In genomic region chr11:125274774-125275173, GRCh38 we compare ENCODE assay signal across 29 cellular contexts.
"Had no signal": no experiment of that assay in that cellular context is flagged by ENCODE, and none has a peak within 500 bp of the region (broad histone marks: within the 10 kb centered on the region; RNA-seq: fewer than 3 reads in every experiment).

No MANE protein-coding gene starts in this region.

- H3K9ac ChIP-seq: neural progenitor cell, parathyroid adenoma had no signal

- H3K4me1 ChIP-seq: parathyroid adenoma, suprapubic skin, vagina had no signal

- ATAC-seq: naive thymus-derived CD4-positive, alpha-beta T cell; natural killer cell; psoas muscle; right cardiac atrium; sciatic nerve; stimulated activated memory B cell treated with anti-CD40 and anti-IgM and Interleukin-4, amounts not matched to agents 10 μg/mL and 1 μg/mL and 100 μg/mL, for 72 hours; stimulated activated naive CD8-positive, alpha-beta T cell treated with anti-CD3 and anti-CD28 coated beads, Interleukin-15, amount 100 ng/mL, for 72 hours; stimulated activated naive CD8-positive, alpha-beta T cell treated with anti-CD3 and anti-CD28 coated beads, Interleukin-15, Interleukin-2, amounts not matched to agents 100 U/mL and 50 U/mL, for 24 hours had no signal

- H3K36me3 ChIP-seq: neural progenitor cell, ovary, spleen, suprapubic skin, tibial nerve, upper lobe of left lung, vagina had no signal

- H3K4me2 ChIP-seq: neural progenitor cell, smooth muscle cell had no signal

- H3K27me3 ChIP-seq: neural progenitor cell, ovary, suprapubic skin, testis, tibial nerve, upper lobe of left lung, vagina had no signal

- H3K27ac ChIP-seq: neural progenitor cell, ovary, parathyroid adenoma, psoas muscle, skin epidermis, spleen, suprapubic skin, testis, tibial nerve, upper lobe of left lung, vagina had no signal

- H3K79me2 ChIP-seq: parathyroid adenoma had no signal

- H3K4me3 ChIP-seq: neural progenitor cell, ovary, psoas muscle, skin epidermis, smooth muscle cell, spleen, suprapubic skin, testis, tibial nerve, upper lobe of left lung, vagina had no signal

- FAIRE-seq: urothelium cell line had no signal

- DNase-seq: naive thymus-derived CD4-positive, alpha-beta T cell; natural killer cell; occipital lobe; ovary; psoas muscle; right cardiac atrium; spleen; stimulated activated CD4-positive, alpha-beta T cell treated with anti-CD3 and anti-CD28 coated beads, Interleukin-12 subunit alpha, Interleukin-12 subunit beta, amount 100 ng/mL, for 4 hours; stimulated activated CD4-positive, alpha-beta T cell treated with anti-CD3 and anti-CD28 coated beads, Interleukin-1b, Interleukin-23, amount 100 ng/mL, for 48 hours; stimulated activated CD4-positive, alpha-beta T cell treated with anti-CD3 and anti-CD28 coated beads, Interleukin-4, amount 100 ng/mL, for 1 hour; stimulated activated CD4-positive, alpha-beta T cell treated with anti-CD3 and anti-CD28 coated beads, Interleukin-4, amount 100 ng/mL, for 4 hours; stimulated activated CD8-positive, alpha-beta memory T cell treated with anti-CD3 and anti-CD28 coated beads, Interleukin-4, amount 100 ng/mL, for 48 hours; stimulated activated naive CD4-positive, alpha-beta T cell; stimulated activated naive CD8-positive, alpha-beta T cell treated with anti-CD3 and anti-CD28 coated beads, Interleukin-15, amount 100 ng/mL, for 72 hours; stimulated activated naive CD8-positive, alpha-beta T cell treated with anti-CD3 and anti-CD28 coated beads, Interleukin-15, Interleukin-2, amounts not matched to agents 100 U/mL and 50 U/mL, for 24 hours; substantia nigra; testis; trophoblast cell; upper lobe of left lung had no signal

- H2AFZ ChIP-seq: neural progenitor cell, parathyroid adenoma had no signal

- H3K9me3 ChIP-seq: ovary, psoas muscle, spleen, suprapubic skin, testis, tibial nerve, upper lobe of left lung, vagina had no signal
